ENCODE assay signal across 10 cellular contexts in the genomic region with DNA sequence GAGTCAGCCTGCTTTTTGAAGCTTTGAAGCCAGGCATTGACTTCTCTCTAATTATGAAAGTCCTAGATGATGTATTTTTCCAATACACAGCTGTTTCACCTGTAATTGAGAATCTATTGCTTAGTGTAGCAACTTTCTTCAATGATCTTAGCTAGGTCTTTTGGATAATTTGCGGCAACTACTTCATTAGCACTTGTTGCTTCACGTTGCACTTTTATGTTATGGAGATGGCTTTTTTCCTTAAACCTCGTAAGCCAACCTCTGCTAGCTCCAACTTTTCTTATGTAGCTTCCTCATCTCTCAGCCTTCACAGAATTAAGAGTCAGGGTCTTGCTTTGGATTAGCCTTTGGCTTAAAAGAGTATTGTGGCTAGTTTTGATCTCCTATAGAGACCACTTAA.
"Had no signal": no experiment of that assay in that cellular context is flagged by ENCODE, and none has a peak within 500 bp of the region (broad histone marks: within the 10 kb centered on the region; RNA-seq: fewer than 3 reads in every experiment).

No MANE protein-coding gene starts in this region.

- ATAC-seq: HCT116, HepG2 had no signal

- H3K4me3 ChIP-seq: GM23248, HAP-1 had no signal

- H3K27ac ChIP-seq: HL-60, KMS-11 had no signal

- H3K27me3 Mint-ChIP-seq: IgD-negative memory B cell had no signal

- H3K4me3 Mint-ChIP-seq: IgD-negative memory B cell had no signal

- H3K9me3 ChIP-seq: HAP-1 had no signal

- H3K9me3 Mint-ChIP-seq: IgD-negative memory B cell had no signal

- H3K27ac Mint-ChIP-seq: IgD-negative memory B cell had no signal

- H3K4me2 ChIP-seq: KMS-11 had no signal

- H3K4me1 ChIP-seq: HAP-1 had no signal

- H2AFZ ChIP-seq: GM23248 had no signal

- H3K9ac ChIP-seq: GM23248, KMS-11 had no signal

- DNase-seq: GM23248, GOT3, H7, KBM-7 had no signal
